1 cellular context compared by ENCODE assay signal in genomic region chr16:88382491-88383400, GRCh38.
TF ChIP-seq lines count a peak whose summit lies in the region.

A gene with protein sequence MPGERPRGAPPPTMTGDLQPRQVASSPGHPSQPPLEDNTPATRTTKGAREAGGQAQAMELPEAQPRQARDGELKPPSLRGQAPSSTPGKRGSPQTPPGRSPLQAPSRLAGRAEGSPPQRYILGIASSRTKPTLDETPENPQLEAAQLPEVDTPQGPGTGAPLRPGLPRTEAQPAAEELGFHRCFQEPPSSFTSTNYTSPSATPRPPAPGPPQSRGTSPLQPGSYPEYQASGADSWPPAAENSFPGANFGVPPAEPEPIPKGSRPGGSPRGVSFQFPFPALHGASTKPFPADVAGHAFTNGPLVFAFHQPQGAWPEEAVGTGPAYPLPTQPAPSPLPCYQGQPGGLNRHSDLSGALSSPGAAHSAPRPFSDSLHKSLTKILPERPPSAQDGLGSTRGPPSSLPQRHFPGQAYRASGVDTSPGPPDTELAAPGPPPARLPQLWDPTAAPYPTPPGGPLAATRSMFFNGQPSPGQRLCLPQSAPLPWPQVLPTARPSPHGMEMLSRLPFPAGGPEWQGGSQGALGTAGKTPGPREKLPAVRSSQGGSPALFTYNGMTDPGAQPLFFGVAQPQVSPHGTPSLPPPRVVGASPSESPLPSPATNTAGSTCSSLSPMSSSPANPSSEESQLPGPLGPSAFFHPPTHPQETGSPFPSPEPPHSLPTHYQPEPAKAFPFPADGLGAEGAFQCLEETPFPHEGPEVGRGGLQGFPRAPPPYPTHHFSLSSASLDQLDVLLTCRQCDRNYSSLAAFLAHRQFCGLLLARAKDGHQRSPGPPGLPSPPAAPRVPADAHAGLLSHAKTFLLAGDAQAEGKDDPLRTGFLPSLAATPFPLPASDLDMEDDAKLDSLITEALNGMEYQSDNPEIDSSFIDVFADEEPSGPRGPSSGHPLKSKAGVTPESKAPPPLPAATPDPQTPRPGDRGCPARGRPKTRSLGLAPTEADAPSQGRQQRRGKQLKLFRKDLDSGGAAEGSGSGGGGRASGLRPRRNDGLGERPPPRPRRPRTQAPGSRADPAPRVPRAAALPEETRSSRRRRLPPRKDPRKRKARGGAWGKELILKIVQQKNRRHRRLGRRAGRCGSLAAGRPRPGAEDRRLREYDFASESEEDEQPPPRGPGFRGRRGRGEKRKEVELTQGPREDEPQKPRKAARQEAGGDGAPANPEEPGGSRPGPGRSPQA (N-terminal part only) (plus strand): TSS chr16:88382959. CDS start chr16:88427471, 44,512 bp downstream.

TF ChIP-seq in HepG2, 621 proteins besides CTCF, POLR2A, EP300 and RAD21 (continued from another document):
- TF ChIP-seq, protein P1, sequence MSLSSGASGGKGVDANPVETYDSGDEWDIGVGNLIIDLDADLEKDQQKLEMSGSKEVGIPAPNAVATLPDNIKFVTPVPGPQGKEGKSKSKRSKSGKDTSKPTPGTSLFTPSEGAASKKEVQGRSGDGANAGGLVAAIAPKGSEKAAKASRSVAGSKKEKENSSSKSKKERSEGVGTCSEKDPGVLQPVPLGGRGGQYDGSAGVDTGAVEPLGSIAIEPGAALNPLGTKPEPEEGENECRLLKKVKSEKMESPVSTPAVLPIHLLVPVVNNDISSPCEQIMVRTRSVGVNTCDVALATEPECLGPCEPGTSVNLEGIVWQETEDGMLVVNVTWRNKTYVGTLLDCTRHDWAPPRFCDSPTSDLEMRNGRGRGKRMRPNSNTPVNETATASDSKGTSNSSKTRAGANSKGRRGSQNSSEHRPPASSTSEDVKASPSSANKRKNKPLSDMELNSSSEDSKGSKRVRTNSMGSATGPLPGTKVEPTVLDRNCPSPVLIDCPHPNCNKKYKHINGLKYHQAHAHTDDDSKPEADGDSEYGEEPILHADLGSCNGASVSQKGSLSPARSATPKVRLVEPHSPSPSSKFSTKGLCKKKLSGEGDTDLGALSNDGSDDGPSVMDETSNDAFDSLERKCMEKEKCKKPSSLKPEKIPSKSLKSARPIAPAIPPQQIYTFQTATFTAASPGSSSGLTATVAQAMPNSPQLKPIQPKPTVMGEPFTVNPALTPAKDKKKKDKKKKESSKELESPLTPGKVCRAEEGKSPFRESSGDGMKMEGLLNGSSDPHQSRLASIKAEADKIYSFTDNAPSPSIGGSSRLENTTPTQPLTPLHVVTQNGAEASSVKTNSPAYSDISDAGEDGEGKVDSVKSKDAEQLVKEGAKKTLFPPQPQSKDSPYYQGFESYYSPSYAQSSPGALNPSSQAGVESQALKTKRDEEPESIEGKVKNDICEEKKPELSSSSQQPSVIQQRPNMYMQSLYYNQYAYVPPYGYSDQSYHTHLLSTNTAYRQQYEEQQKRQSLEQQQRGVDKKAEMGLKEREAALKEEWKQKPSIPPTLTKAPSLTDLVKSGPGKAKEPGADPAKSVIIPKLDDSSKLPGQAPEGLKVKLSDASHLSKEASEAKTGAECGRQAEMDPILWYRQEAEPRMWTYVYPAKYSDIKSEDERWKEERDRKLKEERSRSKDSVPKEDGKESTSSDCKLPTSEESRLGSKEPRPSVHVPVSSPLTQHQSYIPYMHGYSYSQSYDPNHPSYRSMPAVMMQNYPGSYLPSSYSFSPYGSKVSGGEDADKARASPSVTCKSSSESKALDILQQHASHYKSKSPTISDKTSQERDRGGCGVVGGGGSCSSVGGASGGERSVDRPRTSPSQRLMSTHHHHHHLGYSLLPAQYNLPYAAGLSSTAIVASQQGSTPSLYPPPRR (CRISPR knock-in tag; IDR thresholded peaks at IDR 0.05; ENCODE audit: borderline replicate concordance): no peak
- TF ChIP-seq SAFB2 (CRISPR knock-in tag; IDR thresholded peaks at IDR 0.05; ENCODE audit: borderline replicate concordance, low read depth) (no peak), ZFP82 (CRISPR knock-in tag; IDR thresholded peaks at IDR 0.05; ENCODE audit: borderline replicate concordance) (no peak)
- TF ChIP-seq, protein P2, sequence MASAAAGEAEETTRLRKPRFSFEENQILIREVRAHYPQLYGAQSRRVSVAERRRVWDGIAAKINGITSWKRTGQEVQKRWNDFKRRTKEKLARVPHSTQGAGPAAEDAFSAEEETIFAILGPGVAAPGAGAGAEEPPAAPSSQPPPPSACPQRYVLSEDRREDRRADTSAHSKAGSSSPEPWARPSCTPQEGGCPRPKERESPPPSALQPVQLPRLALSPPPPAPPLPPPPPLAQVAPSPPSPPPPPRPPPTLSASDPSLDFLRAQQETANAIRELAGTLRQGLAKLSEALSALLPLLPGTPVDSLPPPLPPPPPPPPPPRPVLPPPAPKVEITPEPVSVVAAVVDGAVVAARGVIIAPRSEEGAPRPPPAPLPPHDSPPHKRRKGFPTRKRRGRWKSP (CRISPR knock-in tag; IDR thresholded peaks at IDR 0.05): no peak
